Comparison of ENCODE assay signal across 25 cellular contexts in genomic region chr12:120702629-120703028, GRCh38. TPM values are rescaled to one million over a fixed set of nuclear protein-coding genes. Genes with fewer than 3 reads are reported as not detected.
DNase-seq lines count a peak whose midpoint lies in the region; ATAC-seq, FAIRE-seq and TF ChIP-seq lines count a peak whose summit lies in the region.
"Had no signal": no experiment of that assay in that cellular context is flagged by ENCODE, and none has a peak within 500 bp of the region (broad histone marks: within the 10 kb centered on the region; RNA-seq: fewer than 3 reads in every experiment).

No MANE protein-coding gene starts in this region.

- H3K27me3 ChIP-seq in BE2C = no peaks in the 10 kb centered on the region
- no peaks in the 10 kb centered on the region for H3K27me3 ChIP-seq in pancreas
- H3K27me3 ChIP-seq in H7 (ENCODE audit: control insufficient read depth, insufficient read depth, low read length) = no peaks in the 10 kb centered on the region
- H3K27me3 ChIP-seq: ascending aorta, esophagus muscularis mucosa, Peyer's patch, tibial artery had no signal

- WGBS in pancreas, 2 donors = 39 to 60% methylated on average over 1 of the region's 1 CpG

- TF ChIP-seq CTCF in BE2C (IDR thresholded peaks at IDR 0.05; ENCODE audit: low read depth, low read length) (no peak), VCaP (conservative IDR thresholded peaks at IDR 0.05) (no peak), pancreas (IDR thresholded peaks at IDR 0.05) (no peak)

- H3K27ac ChIP-seq in VCaP (peak overlapping the region; percentile 63), pancreas (no peak overlapping the region)
- H3K27ac ChIP-seq: ascending aorta, C4-2B, esophagus muscularis mucosa, Peyer's patch, tibial artery had no signal

- H3K4me3 ChIP-seq in BE2C (ENCODE audit: low read depth, low read length) (no peak overlapping the region), pancreas (no peak overlapping the region), H7 (ENCODE audit: insufficient read depth, low read depth, low read length) (no peak overlapping the region)
- H3K4me3 ChIP-seq: ascending aorta, esophagus muscularis mucosa, Peyer's patch, tibial artery had no signal

- H3K36me3 ChIP-seq in BE2C (peaks cover 51% of the 10 kb centered on the region), pancreas (peaks cover 0 to 31% (median 23%) of the 10 kb centered on the region in 3 donors), H7 (replicated peaks; ENCODE audit: control insufficient read depth, insufficient read depth, low read length) (peaks cover 31% of the 10 kb centered on the region)

- H3K9me3 ChIP-seq in BE2C (no peaks in the 10 kb centered on the region), pancreas (no peaks in the 10 kb centered on the region)
- H3K9me3 ChIP-seq: ascending aorta, Caco-2, esophagus muscularis mucosa, Peyer's patch, tibial artery had no signal

- intact Hi-C loops in pancreas (cut with DNase I) = no loop called here

- ATAC-seq in pancreas = peak; percentile 26 to 62 (median 48)
- no peak for ATAC-seq in GM19023 (IDR thresholded peaks at IDR 0.05; ENCODE audit: unreplicated experiment)
- ATAC-seq: activated CD8-positive, alpha-beta T cell treated with anti-CD3 and anti-CD28 coated beads for 36 hours; left lobe of liver; T-cell had no signal

- FAIRE-seq in pancreas (lab: Jason Lieb, UNC) = no peak

- DNase-seq in BE2C (peak; percentile 36), M059J (ENCODE audit: low read depth) (peak; percentile 30), pancreas (no peak), H7 (no peak), NCI-H1930 (lab: John Stamatoyannopoulos, UW) (no peak)
- DNase-seq: activated CD8-positive, alpha-beta T cell treated with anti-CD3 and anti-CD28 coated beads for 36 hours; Caco-2; central memory CD4-positive, alpha-beta T cell; DMS79; foreskin melanocyte; GDM1; H9; hippocampal formation; naive B cell; NCI-H1417 treated with DMSO at 0.1 percent for 48 hours; NCI-H510A treated with DMSO at 0.1 percent for 48 hours; Peyer's patch; T-cell; tibial artery had no signal

- peaks cover 4% of the 10 kb centered on the region for H3K4me1 ChIP-seq in BE2C
- no peaks in the 10 kb centered on the region for H3K4me1 ChIP-seq in pancreas
- H3K4me1 ChIP-seq: ascending aorta, Peyer's patch had no signal

RNA-seq across cellular contexts. Expression of gene UNC119B, which starts 7.6 kb away (rescaled TPM):
- 42.3 TPM for polyA plus RNA-seq in BE2C (2012; ENCODE audit: insufficient read depth, insufficient read length, low read depth)
- 4.8 and 11.1 TPM in 2 replicates for total RNA-seq in M059J (2014; rRNA removed; shearing (Covaris generic))
- total RNA-seq in pancreas = 10 to 100 TPM; 11.8 to 18.9 (median 15.3) TPM
- 10 to 100 TPM in 1 of 2 donors, 1 to 10 TPM in 1; 6.6 to 14.4 TPM for polyA plus RNA-seq in pancreas
- 15.8 and 26.4 TPM in 2 replicates for total RNA-seq in H7 (2014; rRNA removed; shearing (Covaris generic))

RNA-seq across cellular contexts. Expression of gene MLEC, which starts 15.7 kb away (rescaled TPM):
- polyA plus RNA-seq in BE2C (2012; ENCODE audit: insufficient read depth, insufficient read length, low read depth) = 81.1 TPM
- 105 and 148 TPM in 2 replicates for total RNA-seq in M059J (2014; rRNA removed; shearing (Covaris generic))
- 100 to 1,000 TPM in 3 of 6 donors, 10 to 100 TPM in 3; 66.8 to 124 (median 100) TPM for total RNA-seq in pancreas
- polyA plus RNA-seq in pancreas = 10 to 100 TPM; 25.8 to 33.6 TPM
- total RNA-seq in H7 (2014; rRNA removed; shearing (Covaris generic)) = 142 and 181 TPM in 2 replicates

RNA-seq across cellular contexts. Expression of gene ACADS, which starts 23.0 kb away (rescaled TPM):
- polyA plus RNA-seq in BE2C (2012; ENCODE audit: insufficient read depth, insufficient read length, low read depth) = 5.9 TPM
- total RNA-seq in M059J (2014; rRNA removed; shearing (Covaris generic)) = 4.8 and 9.1 TPM in 2 replicates
- 10 to 100 TPM; 15.2 to 22.8 (median 18.6) TPM for total RNA-seq in pancreas
- polyA plus RNA-seq in pancreas = 10 to 100 TPM; 50.9 to 59.2 TPM
- total RNA-seq in H7 (2014; rRNA removed; shearing (Covaris generic)) = 14.0 and 16.0 TPM in 2 replicates

Comparison
In these comparisons a context has a peak if more than half of its experiments do, and no peak if none do; other contexts are left out.
1. DNase-seq: peak in BE2C (single experiment) and M059J (single experiment); none in pancreas (0 of 6), H7 (single experiment) and NCI-H1930 (0 of 2).